Comparison of ENCODE assay signal across 34 cellular contexts in genomic region chr16:77364770-77365169, GRCh38.
DNase-seq lines count a peak whose midpoint lies in the region; ATAC-seq and TF ChIP-seq lines count a peak whose summit lies in the region.
"Had no signal": no experiment of that assay in that cellular context is flagged by ENCODE, and none has a peak within 500 bp of the region (broad histone marks: within the 10 kb centered on the region; RNA-seq: fewer than 3 reads in every experiment).

No MANE protein-coding gene starts in this region.

- TF ChIP-seq RAD21 in Ishikawa (IDR thresholded peaks at IDR 0.05; ENCODE audit: low read depth), result no peak

- H3K36me3 ChIP-seq in HEK293 (ENCODE audit: control insufficient read depth in 2 of 2, insufficient read depth in 1 of 2, low read length in 2 of 2) (no peaks in the 10 kb centered on the region), SJCRH30 (no peaks in the 10 kb centered on the region)
- H3K36me3 ChIP-seq: BE2C; BLaER1; BLaER1 treated with 17β-estradiol and CSF1 and Interleukin-3, amounts not matched to agents 10 nM and 100 nM had no signal

- DNase-seq in SJCRH30 (peak; percentile 2 to 13), AML-193 (lab: John Stamatoyannopoulos, UW) (no peak), caudate nucleus (lab: John Stamatoyannopoulos, UW) (no peak)
- DNase-seq in stimulated activated effector memory CD8-positive, alpha-beta T cell treated with anti-CD3 and anti-CD28 coated beads, Interleukin-12 subunit alpha, Interleukin-12 subunit beta, amount 100 ng/mL, for 72 hours (ENCODE audit: low spot score in 2 of 2), result no peak
- no peak for DNase-seq in stimulated activated CD4-positive, alpha-beta T cell treated with anti-CD3 and anti-CD28 coated beads, Interleukin-4, amount 100 ng/mL, for 1 hour
- no peak for DNase-seq in effector memory CD8-positive, alpha-beta T cell
- DNase-seq: 8988T; ACHN; BE2C; C1 segment of cervical spinal cord; Caco-2; Calu3; CD4-positive, alpha-beta memory T cell; CD4-positive, alpha-beta T cell; CD4-positive, CD25-positive, alpha-beta regulatory T cell; CD8-positive, alpha-beta memory T cell; CD8-positive, alpha-beta T cell; COR-L47; DMS 273 treated with DMSO at 0.1 percent for 48 hours; DMS153; DMS53; DMS79; DMS79 treated with DMSO at 0.1 percent for 48 hours; DND-41; EL had no signal

- H3K9me3 ChIP-seq in HEK293 (ENCODE audit: control insufficient read depth, insufficient read depth, low read depth, low read length) (no peaks in the 10 kb centered on the region), SJCRH30 (replicated peaks) (no peaks in the 10 kb centered on the region)
- H3K9me3 ChIP-seq: A549; BE2C; BLaER1; BLaER1 treated with 17β-estradiol and CSF1 and Interleukin-3, amounts not matched to agents 10 nM and 100 nM; Caco-2 had no signal

- H3K36me3 Mint-ChIP-seq in stimulated activated effector memory CD8-positive, alpha-beta T cell treated with anti-CD3 and anti-CD28 coated beads, Interleukin-12 subunit alpha, Interleukin-12 subunit beta, amount 100 ng/mL, for 72 hours, result no peaks in the 10 kb centered on the region
- no peaks in the 10 kb centered on the region for H3K36me3 Mint-ChIP-seq in effector memory CD8-positive, alpha-beta T cell (ENCODE audit: insufficient read depth)
- H3K36me3 Mint-ChIP-seq: CD14-positive monocyte; CD4-positive, alpha-beta memory T cell; CD4-positive, CD25-positive, alpha-beta regulatory T cell; CD8-positive, alpha-beta memory T cell; CD8-positive, alpha-beta T cell had no signal

- CTCF ChIA-PET in HEK293 (lab: Yijun Ruan, JAX), result interaction anchor here (0.7 kb wide), 1 partner anchor 13 kb away, joined by 3 read pairs; no protein-coding TSS in a partner anchor

- no peak overlapping the region for H3K4me3 Mint-ChIP-seq in stimulated activated effector memory CD8-positive, alpha-beta T cell treated with anti-CD3 and anti-CD28 coated beads, Interleukin-12 subunit alpha, Interleukin-12 subunit beta, amount 100 ng/mL, for 72 hours
- no peak overlapping the region for H3K4me3 Mint-ChIP-seq in effector memory CD8-positive, alpha-beta T cell
- H3K4me3 Mint-ChIP-seq: B cell; CD14-positive monocyte; CD4-positive, alpha-beta memory T cell; CD4-positive, alpha-beta T cell; CD4-positive, CD25-positive, alpha-beta regulatory T cell; CD8-positive, alpha-beta memory T cell; CD8-positive, alpha-beta T cell had no signal

- no peak for TF ChIP-seq CTCF in HEK293 (tag by site-specific recombination; IDR thresholded peaks at IDR 0.05)

- H3K4me3 ChIP-seq in HEK293 (ENCODE audit: low read depth, low read length), result no peak overlapping the region
- no peak overlapping the region for H3K4me3 ChIP-seq in SJCRH30
- H3K4me3 ChIP-seq: A549; BLaER1; BLaER1 treated with 17β-estradiol and CSF1 and Interleukin-3, amounts not matched to agents 10 nM and 100 nM had no signal

- POLR2A ChIA-PET in HEK293 (lab: Yijun Ruan, JAX), result no interaction called here

- peak overlapping the region; percentile 6 for H3K27ac Mint-ChIP-seq in stimulated activated effector memory CD8-positive, alpha-beta T cell treated with anti-CD3 and anti-CD28 coated beads, Interleukin-12 subunit alpha, Interleukin-12 subunit beta, amount 100 ng/mL, for 72 hours
- no peak overlapping the region for H3K27ac Mint-ChIP-seq in effector memory CD8-positive, alpha-beta T cell
- H3K27ac Mint-ChIP-seq: B cell; CD14-positive monocyte; CD4-positive, alpha-beta memory T cell; CD4-positive, alpha-beta T cell; CD4-positive, CD25-positive, alpha-beta regulatory T cell; CD8-positive, alpha-beta memory T cell; CD8-positive, alpha-beta T cell had no signal

- H3K4me1 Mint-ChIP-seq in stimulated activated effector memory CD8-positive, alpha-beta T cell treated with anti-CD3 and anti-CD28 coated beads, Interleukin-12 subunit alpha, Interleukin-12 subunit beta, amount 100 ng/mL, for 72 hours, result no peaks in the 10 kb centered on the region
- no peaks in the 10 kb centered on the region for H3K4me1 Mint-ChIP-seq in effector memory CD8-positive, alpha-beta T cell (ENCODE audit: low read depth in 2 of 2)
- H3K4me1 Mint-ChIP-seq: B cell; CD14-positive monocyte; CD4-positive, alpha-beta memory T cell; CD4-positive, CD25-positive, alpha-beta regulatory T cell; CD8-positive, alpha-beta memory T cell had no signal

- no peaks in the 10 kb centered on the region for H3K27me3 ChIP-seq in SJCRH30
- H3K27me3 ChIP-seq: BE2C; BLaER1; BLaER1 treated with 17β-estradiol and CSF1 and Interleukin-3, amounts not matched to agents 10 nM and 100 nM had no signal

- peaks cover 5% of the 10 kb centered on the region for H3K9me3 Mint-ChIP-seq in stimulated activated effector memory CD8-positive, alpha-beta T cell treated with anti-CD3 and anti-CD28 coated beads, Interleukin-12 subunit alpha, Interleukin-12 subunit beta, amount 100 ng/mL, for 72 hours
- no peaks in the 10 kb centered on the region for H3K9me3 Mint-ChIP-seq in effector memory CD8-positive, alpha-beta T cell
- H3K9me3 Mint-ChIP-seq: CD4-positive, alpha-beta T cell; CD8-positive, alpha-beta memory T cell; CD8-positive, alpha-beta T cell had no signal

- H3K27ac ChIP-seq in HEK293 (ENCODE audit: extremely low read depth, low read depth, low read length) (no peak overlapping the region), SJCRH30 (no peak overlapping the region), caudate nucleus (ENCODE audit: low read depth, low read length) (no peak overlapping the region)
- H3K27ac ChIP-seq: 22Rv1; A549; BLaER1; BLaER1 treated with 17β-estradiol and CSF1 and Interleukin-3, amounts not matched to agents 10 nM and 100 nM; C4-2B had no signal

- TF ChIP-seq EP300 in Ishikawa (IDR thresholded peaks at IDR 0.05; ENCODE audit: borderline replicate concordance), result peak; percentile 69; the same call in 1 of the 2 replicates

- peaks cover 0 to 5% of the 10 kb centered on the region in 2 donors for H3K27me3 Mint-ChIP-seq in effector memory CD8-positive, alpha-beta T cell
- H3K27me3 Mint-ChIP-seq: CD4-positive, CD25-positive, alpha-beta regulatory T cell had no signal

- H3K4me1 ChIP-seq in HEK293 (ENCODE audit: control insufficient read depth, insufficient read depth, low read length) (no peaks in the 10 kb centered on the region), SJCRH30 (no peaks in the 10 kb centered on the region)
- H3K4me1 ChIP-seq: BE2C; BLaER1; BLaER1 treated with 17β-estradiol and CSF1 and Interleukin-3, amounts not matched to agents 10 nM and 100 nM; Caco-2 had no signal

- ATAC-seq in stimulated activated effector memory CD8-positive, alpha-beta T cell treated with anti-CD3 and anti-CD28 coated beads, Interleukin-12 subunit alpha, Interleukin-12 subunit beta, amount 100 ng/mL, for 72 hours, result no peak
- no peak for ATAC-seq in effector memory CD8-positive, alpha-beta T cell (replicated peaks)
- ATAC-seq: A549; CD8-positive, alpha-beta T cell had no signal

TF ChIP-seq in HEK293, 187 proteins besides CTCF, POLR2A, EP300 and RAD21 (continues in another document):
- no peak for TF ChIP-seq ZXDB (tag by site-specific recombination; IDR thresholded peaks at IDR 0.05)
- TF ChIP-seq ZNF391 (tag by site-specific recombination; IDR thresholded peaks at IDR 0.05; ENCODE audit: borderline replicate concordance, low read depth), result no peak
- TF ChIP-seq ZNF366 (tag by site-specific recombination; conservative IDR thresholded peaks at IDR 0.05), result 0 out of 2 replicates have a peak, but pooled peaks have one; percentile 3
- TF ChIP-seq ZFP37 (tag by site-specific recombination; IDR thresholded peaks at IDR 0.05), result no peak
- no peak for TF ChIP-seq PATZ1 (tag by site-specific recombination; IDR thresholded peaks at IDR 0.05)

TF ChIP-seq in Ishikawa, 13 proteins besides CTCF, POLR2A, EP300 and RAD21:
- TF ChIP-seq ZBTB7A (IDR thresholded peaks at IDR 0.05; ENCODE audit: low read depth), result no peak
- TF ChIP-seq NFIC (IDR thresholded peaks at IDR 0.05), result peak; percentile 59
- TF ChIP-seq TCF12 (IDR thresholded peaks at IDR 0.05; ENCODE audit: low read depth), result peak; percentile 52
- 0 out of 2 replicates have a peak, but pooled peaks have one; percentile 15 for TF ChIP-seq TEAD4 (IDR thresholded peaks at IDR 0.05)
- no peak for TF ChIP-seq TAF1 (IDR thresholded peaks at IDR 0.05; ENCODE audit: low read depth)
- TF ChIP-seq USF1 (IDR thresholded peaks at IDR 0.05), result no peak
- no peak for TF ChIP-seq CREB1 (IDR thresholded peaks at IDR 0.05; ENCODE audit: low read depth)
- no peak for TF ChIP-seq CEBPB (IDR thresholded peaks at IDR 0.05)

Comparison
In these comparisons a context has a peak if more than half of its experiments do, and no peak if none do; other contexts are left out.
1. DNase-seq: peak in SJCRH30 (2 of 2); none in stimulated activated effector memory CD8-positive, alpha-beta T cell treated with anti-CD3 and anti-CD28 coated beads, Interleukin-12 subunit alpha, Interleukin-12 subunit beta, amount 100 ng/mL, for 72 hours (0 of 2), stimulated activated CD4-positive, alpha-beta T cell treated with anti-CD3 and anti-CD28 coated beads, Interleukin-4, amount 100 ng/mL, for 1 hour (single experiment), effector memory CD8-positive, alpha-beta T cell (0 of 3), AML-193 (0 of 2) and caudate nucleus (0 of 61).